ENCODE assay signal across 9 cellular contexts in the genomic region with DNA sequence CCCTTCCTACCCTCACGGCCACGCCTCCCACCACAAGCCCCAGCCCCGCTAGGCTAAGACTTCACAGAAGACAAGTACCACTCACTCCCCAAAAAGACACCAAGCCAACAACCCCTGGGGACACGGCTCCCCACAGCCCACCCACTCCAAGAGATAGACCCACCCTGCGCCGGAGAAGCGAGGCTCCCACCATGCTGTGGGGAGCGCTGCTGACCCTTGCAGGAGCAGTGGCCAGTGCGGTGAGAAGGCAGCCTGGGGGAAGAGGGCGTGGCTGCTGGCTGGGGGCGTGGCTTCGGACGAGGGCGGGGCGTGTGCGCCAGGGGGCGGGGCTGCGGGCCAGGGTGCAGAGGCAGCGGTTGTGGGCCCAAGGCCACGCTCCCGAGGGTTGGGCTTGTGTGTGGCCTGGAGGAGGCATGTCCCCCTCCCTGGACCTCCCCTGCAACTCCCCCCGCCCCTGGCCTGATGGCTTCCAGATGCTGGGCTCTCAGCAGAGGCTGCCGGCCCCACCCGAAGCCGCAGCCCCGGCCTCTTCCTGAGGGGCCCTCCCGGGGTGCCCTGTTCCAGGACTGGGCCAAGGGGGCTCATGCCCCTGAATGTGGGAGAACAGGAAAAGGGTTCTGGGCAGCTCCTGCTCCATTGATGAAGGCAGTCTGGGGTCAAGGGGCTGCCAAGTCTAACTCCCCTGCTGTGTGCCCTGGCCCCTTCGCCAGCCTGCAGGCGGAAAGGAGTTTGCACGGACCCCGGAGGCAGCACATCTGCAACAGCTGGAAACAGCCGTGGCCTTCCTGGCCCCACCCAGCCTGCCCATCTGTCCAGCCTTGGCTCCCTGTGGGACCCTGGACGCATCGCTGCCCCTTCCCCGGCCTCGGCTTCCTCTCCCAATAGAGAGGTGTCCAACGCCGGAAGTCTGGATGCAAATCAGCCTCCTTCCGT. TPM values are rescaled to one million over a fixed set of nuclear protein-coding genes. Genes with fewer than 3 reads are reported as not detected.
DNase-seq lines count a peak whose midpoint lies in the region; ATAC-seq, FAIRE-seq and TF ChIP-seq lines count a peak whose summit lies in the region.
"Had no signal": no experiment of that assay in that cellular context is flagged by ENCODE, and none has a peak within 500 bp of the region (broad histone marks: within the 10 kb centered on the region; RNA-seq: fewer than 3 reads in every experiment).

No MANE protein-coding gene starts in this region.

- H3K27ac ChIP-seq in right atrium auricular region (peak overlapping the region in 1 of 2 donors; percentile 13), HepG2 (ENCODE audit: extremely low read length, insufficient read depth, low read length) (no peak overlapping the region), uterus (peak overlapping the region; percentile 46 to 74)

- no peak overlapping the region for H2AFZ ChIP-seq in HepG2 (ENCODE audit: low read length)

- no peak for FAIRE-seq in HepG2 (lab: Jason Lieb, UNC)
- FAIRE-seq: bronchial epithelial cell had no signal

- H3K27me3 ChIP-seq in right atrium auricular region (no peaks in the 10 kb centered on the region), HepG2 (ENCODE audit: control insufficient read depth in 1 of 2, insufficient read depth in 2 of 2, low read length in 2 of 2) (no peaks in the 10 kb centered on the region), uterus (no peaks in the 10 kb centered on the region)

- POLR2A ChIA-PET in HepG2 (lab: Yijun Ruan, JAX) = interaction anchor here (1.0 kb wide), 1 partner anchor 10 kb away, joined by 3 read pairs; no protein-coding TSS in a partner anchor

- H4K20me1 ChIP-seq in HepG2 (ENCODE audit: insufficient read depth, low read length) = no peaks in the 10 kb centered on the region; the same call in 1 of the 2 replicates

- no peak for TF ChIP-seq CTCF in right atrium auricular region (IDR thresholded peaks at IDR 0.05)
- TF ChIP-seq CTCF in astrocyte of the spinal cord (IDR thresholded peaks at IDR 0.05; ENCODE audit: low read depth, low read length) = no peak
- TF ChIP-seq CTCF in HepG2 (CRISPR knock-in tag; IDR thresholded peaks at IDR 0.05) = peak; percentile 26; the same call in 1 of the 2 replicates
- TF ChIP-seq CTCF in uterus (IDR thresholded peaks at IDR 0.05) = peak in 1 of 4 experiments; percentile 12

- 92% methylated on average over 20 of the region's 39 CpGs for WGBS in HepG2 (ENCODE audit: low lambda C conversion rate)

- no peak overlapping the region for H3K9ac ChIP-seq in HepG2 (ENCODE audit: insufficient read depth, low read depth, low read length)

- H3K36me3 ChIP-seq in right atrium auricular region (peaks cover 7% of the 10 kb centered on the region), HepG2 (replicated peaks in 1 of 2; ENCODE audit: control insufficient read depth in 1 of 2, insufficient read depth in 2 of 2, low read length in 2 of 2) (peaks cover 14 to 32% of the 10 kb centered on the region in 2 experiments), uterus (no peaks in the 10 kb centered on the region)

- TF ChIP-seq POLR2A in HepG2 (IDR thresholded peaks at IDR 0.05; ENCODE audit: insufficient read depth in 1 of 2, low read depth in 2 of 2, low read length in 2 of 2) (no peak), uterus (IDR thresholded peaks at IDR 0.05) (no peak)

- no TSS peak for BruUV-seq in HepG2 (replicated peaks; lab: Mats Ljungman, UMichigan)

- no peaks in the 10 kb centered on the region for H3K9me3 ChIP-seq in right atrium auricular region
- H3K9me3 ChIP-seq in HepG2 (ENCODE audit: low read length) = no peaks in the 10 kb centered on the region
- no peaks in the 10 kb centered on the region for H3K9me3 ChIP-seq in uterus

- H3K79me2 ChIP-seq in HepG2 (ENCODE audit: insufficient read depth, low read length) = peaks cover 29% of the 10 kb centered on the region

- intact Hi-C loops in Right ventricle myocardium inferior (cut with DNase I) (no loop called here), HepG2 (cut with micrococcal nuclease; ENCODE audit: unreplicated experiment) (no loop called here), uterus (cut with DNase I; ENCODE audit: low total_unique reads) (loop anchor here (10.0 kb wide), 1 partner anchor 69 kb away; no protein-coding TSS in a partner anchor)

- TF ChIP-seq EP300 in HepG2 (IDR thresholded peaks at IDR 0.05; ENCODE audit: low read depth in 2 of 2, low read length in 2 of 2) (no peak), HepG2 (CRISPR knock-in tag; IDR thresholded peaks at IDR 0.05; ENCODE audit: borderline replicate concordance) (no peak)

- ATAC-seq in Right ventricle myocardium inferior (peak; percentile 90), HepG2 (peak; percentile 76)

- H3K4me1 ChIP-seq in right atrium auricular region (peaks cover 0 to 25% of the 10 kb centered on the region in 2 donors), HepG2 (ENCODE audit: insufficient read depth, low read length) (peaks cover 29% of the 10 kb centered on the region), uterus (peaks cover 0 to 5% of the 10 kb centered on the region in 2 donors)

- H3K4me3 ChIP-seq in right atrium auricular region = peak overlapping the region in 1 of 2 donors; percentile 7
- no peak overlapping the region for H3K4me3 ChIP-seq in astrocyte of the spinal cord (ENCODE audit: low read depth, low read length)
- H3K4me3 ChIP-seq in HepG2 (replicated peaks in 1 of 3; ENCODE audit: insufficient read depth in 1 of 3, low read depth in 2 of 3, low read length in 3 of 3) = no peak overlapping the region
- H3K4me3 ChIP-seq in uterus = peak overlapping the region in 1 of 2 donors; percentile 3

- no peak for TF ChIP-seq RAD21 in HepG2 (CRISPR knock-in tag; IDR thresholded peaks at IDR 0.05)

- DNase-seq in Right ventricle myocardium inferior (ENCODE audit: missing footprints) (peak; percentile 92), right atrium auricular region (ENCODE audit: low spot score) (no peak), astrocyte of the spinal cord (ENCODE audit: low read depth, low spot score) (peak; percentile 78), HepG2 (ENCODE audit: low spot score) (peak; percentile 47), uterus (peak; percentile 92), inferior parietal cortex (ENCODE audit: extremely low spot score) (no peak), GOT3 (lab: John Stamatoyannopoulos, UW) (no peak), kidney glomerular epithelial cell (lab: John Stamatoyannopoulos, UW) (no peak)

- no peak overlapping the region for H3K4me2 ChIP-seq in HepG2 (ENCODE audit: low read depth, low read length)

- in situ Hi-C loops in astrocyte of the spinal cord (cut with HindIII; ENCODE audit: low sequenced_read_pairs) = no loop called here
- in situ Hi-C loops in HepG2 (cut with HindIII; ENCODE audit: extremely low pct_ligation_motif_present, low pct_unique_long_range_greater_than_20kb) = no loop called here

- CTCF ChIA-PET in HepG2 (lab: Yijun Ruan, JAX; ENCODE audit: low intra/inter-chr PET ratio, low total read pairs) = interaction anchor here (0.9 kb wide), 1 partner anchor 67 kb away, joined by 6 read pairs; no protein-coding TSS in a partner anchor

RNA-seq across cellular contexts. Expression of a gene that starts 9.1 kb away (rescaled TPM):
- 4.4 TPM for total RNA-seq in Right ventricle myocardium inferior
- total RNA-seq in right atrium auricular region = 1 to 10 TPM; 2.0 to 2.9 TPM
- 10.4 and 12.2 TPM in 2 replicates for total RNA-seq in HepG2 (2016; rRNA removed; fragmentation: Illumina TruSeq; extraction: Trizol)
- total RNA-seq in HepG2 (2016; cell fraction: cytosol; rRNA removed; fragmentation: Illumina TruSeq; extraction: Trizol; ENCODE audit: low read depth) = 22.0 and 26.0 TPM in 2 replicates
- 8.6 and 13.4 TPM in 2 replicates for total RNA-seq in HepG2 (2016; cell fraction: insoluble cytoplasmic fraction; rRNA removed; fragmentation: Illumina TruSeq; extraction: Trizol)
- 16.4 and 17.5 TPM in 2 replicates for total RNA-seq in HepG2 (2016; cell fraction: membrane; rRNA removed; fragmentation: Illumina TruSeq; extraction: Trizol)
- total RNA-seq in HepG2 (2016; cell fraction: nucleus; rRNA removed; fragmentation: Illumina TruSeq; extraction: Trizol) = 6.4 and 7.5 TPM in 2 replicates
- polyA plus RNA-seq in HepG2 (2011; rRNA removed) = 13.0 and 15.6 TPM in 2 replicates
- 4.7 and 8.9 TPM in 2 replicates for polyA plus RNA-seq in HepG2 (2011; cell fraction: cytosol; rRNA removed)
- polyA plus RNA-seq in HepG2 (2011; cell fraction: nucleus; rRNA removed) = 12.3 and 16.1 TPM in 2 replicates
- 9.9 and 12.9 TPM in 2 replicates for polyA plus RNA-seq in HepG2 (2012)
- 4.9 and 5.3 TPM in 2 replicates for polyA plus RNA-seq in HepG2 (2016; cell fraction: cytosol; fragmentation: Illumina TruSeq; extraction: Trizol; ENCODE audit: low read depth)
- 13.4 and 17.4 TPM in 2 replicates for polyA plus RNA-seq in HepG2 (2016; cell fraction: insoluble cytoplasmic fraction; fragmentation: Illumina TruSeq; extraction: Trizol; ENCODE audit: low read depth)
- 7.5 and 7.9 TPM in 2 replicates for polyA plus RNA-seq in HepG2 (2016; cell fraction: membrane; fragmentation: Illumina TruSeq; extraction: Trizol; ENCODE audit: low read depth)
- 20.3 and 24.4 TPM in 2 replicates for polyA plus RNA-seq in HepG2 (2016; cell fraction: nucleus; fragmentation: Illumina TruSeq; extraction: Trizol; ENCODE audit: insufficient read depth, low read depth)
- 36.2 and 88.6 TPM in 2 replicates for polyA minus RNA-seq in HepG2 (2011; rRNA and poly(A)+ RNA removed; ENCODE audit: low replicate concordance)
- polyA minus RNA-seq in HepG2 (2011; cell fraction: cytosol; rRNA and poly(A)+ RNA removed) = 18.4 and 24.2 TPM in 2 replicates
- 6.2 and 8.5 TPM in 2 replicates for polyA minus RNA-seq in HepG2 (2011; cell fraction: nucleus; rRNA and poly(A)+ RNA removed)
- 10 to 100 TPM in 2 of 4 donors, 1 to 10 TPM in 2; 2.1 to 18.7 (median 8.2) TPM for total RNA-seq in uterus

RNA-seq across cellular contexts. Expression of a gene that starts 21.9 kb away (rescaled TPM):
- 419 TPM for total RNA-seq in Right ventricle myocardium inferior
- total RNA-seq in right atrium auricular region = 100 to 1,000 TPM; 295 to 466 TPM
- total RNA-seq in HepG2 (2016; rRNA removed; fragmentation: Illumina TruSeq; extraction: Trizol) = not detected in 2 replicates
- total RNA-seq in HepG2 (2016; cell fraction: cytosol; rRNA removed; fragmentation: Illumina TruSeq; extraction: Trizol; ENCODE audit: low read depth) = not detected in 2 replicates
- total RNA-seq in HepG2 (2016; cell fraction: insoluble cytoplasmic fraction; rRNA removed; fragmentation: Illumina TruSeq; extraction: Trizol) = 0.02 TPM in 1 of 2 replicates, not detected in the other
- total RNA-seq in HepG2 (2016; cell fraction: membrane; rRNA removed; fragmentation: Illumina TruSeq; extraction: Trizol) = not detected in 2 replicates
- not detected in 2 replicates for total RNA-seq in HepG2 (2016; cell fraction: nucleus; rRNA removed; fragmentation: Illumina TruSeq; extraction: Trizol)
- polyA plus RNA-seq in HepG2 (2011; rRNA removed) = 0.04 and 0.05 TPM in 2 replicates
- 0.04 and 0.05 TPM in 2 replicates for polyA plus RNA-seq in HepG2 (2011; cell fraction: cytosol; rRNA removed)
- 0.03 and 0.05 TPM in 2 replicates for polyA plus RNA-seq in HepG2 (2011; cell fraction: nucleus; rRNA removed)
- polyA plus RNA-seq in HepG2 (2012) = 0.05 and 0.16 TPM in 2 replicates
- not detected in 2 replicates for polyA plus RNA-seq in HepG2 (2016; cell fraction: cytosol; fragmentation: Illumina TruSeq; extraction: Trizol; ENCODE audit: low read depth)
- not detected in 2 replicates for polyA plus RNA-seq in HepG2 (2016; cell fraction: insoluble cytoplasmic fraction; fragmentation: Illumina TruSeq; extraction: Trizol; ENCODE audit: low read depth)
- polyA plus RNA-seq in HepG2 (2016; cell fraction: membrane; fragmentation: Illumina TruSeq; extraction: Trizol; ENCODE audit: low read depth) = not detected in 2 replicates
- polyA plus RNA-seq in HepG2 (2016; cell fraction: nucleus; fragmentation: Illumina TruSeq; extraction: Trizol; ENCODE audit: insufficient read depth, low read depth) = not detected in 2 replicates
- 0.08 TPM in 1 of 2 replicates, not detected in the other for polyA minus RNA-seq in HepG2 (2011; rRNA and poly(A)+ RNA removed; ENCODE audit: low replicate concordance)
- not detected in 2 replicates for polyA minus RNA-seq in HepG2 (2011; cell fraction: cytosol; rRNA and poly(A)+ RNA removed)
- not detected in 2 replicates for polyA minus RNA-seq in HepG2 (2011; cell fraction: nucleus; rRNA and poly(A)+ RNA removed)
- total RNA-seq in uterus = 10 to 100 TPM in 1 of 4 donors, 1 to 10 TPM in 2, under 1 TPM in 1; 0.29 to 10.1 (median 7.6) TPM
- total RNA-seq: bronchial epithelial cell had no signal

RNA-seq across cellular contexts. Expression of a gene that starts 52.1 kb away (rescaled TPM):
- total RNA-seq in Right ventricle myocardium inferior = 16.0 TPM
- total RNA-seq in right atrium auricular region = 10 to 100 TPM; 10.3 to 16.0 TPM
- total RNA-seq in HepG2 (2016; rRNA removed; fragmentation: Illumina TruSeq; extraction: Trizol) = 0.24 and 0.29 TPM in 2 replicates
- 1.0 and 1.1 TPM in 2 replicates for total RNA-seq in HepG2 (2016; cell fraction: cytosol; rRNA removed; fragmentation: Illumina TruSeq; extraction: Trizol; ENCODE audit: low read depth)
- 0.18 and 0.30 TPM in 2 replicates for total RNA-seq in HepG2 (2016; cell fraction: insoluble cytoplasmic fraction; rRNA removed; fragmentation: Illumina TruSeq; extraction: Trizol)
- 0.59 and 0.65 TPM in 2 replicates for total RNA-seq in HepG2 (2016; cell fraction: membrane; rRNA removed; fragmentation: Illumina TruSeq; extraction: Trizol)
- 0.34 and 0.63 TPM in 2 replicates for total RNA-seq in HepG2 (2016; cell fraction: nucleus; rRNA removed; fragmentation: Illumina TruSeq; extraction: Trizol)
- polyA plus RNA-seq in HepG2 (2011; rRNA removed) = 0.28 and 0.39 TPM in 2 replicates
- polyA plus RNA-seq in HepG2 (2011; cell fraction: cytosol; rRNA removed) = 0.17 and 0.18 TPM in 2 replicates
- 1.1 and 1.3 TPM in 2 replicates for polyA plus RNA-seq in HepG2 (2011; cell fraction: nucleus; rRNA removed)
- 0.91 and 2.0 TPM in 2 replicates for polyA plus RNA-seq in HepG2 (2012)
- polyA plus RNA-seq in HepG2 (2016; cell fraction: cytosol; fragmentation: Illumina TruSeq; extraction: Trizol; ENCODE audit: low read depth) = 0.27 and 0.43 TPM in 2 replicates
- 0.70 and 0.86 TPM in 2 replicates for polyA plus RNA-seq in HepG2 (2016; cell fraction: insoluble cytoplasmic fraction; fragmentation: Illumina TruSeq; extraction: Trizol; ENCODE audit: low read depth)
- polyA plus RNA-seq in HepG2 (2016; cell fraction: membrane; fragmentation: Illumina TruSeq; extraction: Trizol; ENCODE audit: low read depth) = 1.3 and 1.4 TPM in 2 replicates
- 1.6 and 1.8 TPM in 2 replicates for polyA plus RNA-seq in HepG2 (2016; cell fraction: nucleus; fragmentation: Illumina TruSeq; extraction: Trizol; ENCODE audit: insufficient read depth, low read depth)
- 0.44 and 3.2 TPM in 2 replicates for polyA minus RNA-seq in HepG2 (2011; rRNA and poly(A)+ RNA removed; ENCODE audit: low replicate concordance)
- 0.18 and 0.99 TPM in 2 replicates for polyA minus RNA-seq in HepG2 (2011; cell fraction: cytosol; rRNA and poly(A)+ RNA removed)
- 0.25 and 0.52 TPM in 2 replicates for polyA minus RNA-seq in HepG2 (2011; cell fraction: nucleus; rRNA and poly(A)+ RNA removed)
- 10 to 100 TPM in 1 of 4 donors, 1 to 10 TPM in 3; 2.9 to 55.8 (median 5.1) TPM for total RNA-seq in uterus

Comparison
In these comparisons a context has a peak if more than half of its experiments do, and no peak if none do; other contexts are left out.
1. DNase-seq: peak in Right ventricle myocardium inferior (single experiment), astrocyte of the spinal cord (single experiment), HepG2 (single experiment) and uterus (2 of 2); none in right atrium auricular region (single experiment), inferior parietal cortex (single experiment), GOT3 (single experiment) and kidney glomerular epithelial cell (single experiment).
2. RNA of a gene that starts 21.9 kb away (total RNA-seq): 295 to 466 TPM in right atrium auricular region and 419 TPM in Right ventricle myocardium inferior (single experiment); 0.29 to 10.1 TPM in uterus and 0.02 TPM in HepG2; every median in the first group is over 10 times any median in the second.